In genomic region chr7:50690541-50691011, GRCh38 we compare ENCODE assay signal across 18 cellular contexts.
DNase-seq lines count a peak whose midpoint lies in the region; ATAC-seq and TF ChIP-seq lines count a peak whose summit lies in the region.
"Had no signal": no experiment of that assay in that cellular context is flagged by ENCODE, and none has a peak within 500 bp of the region (broad histone marks: within the 10 kb centered on the region; RNA-seq: fewer than 3 reads in every experiment).

No MANE protein-coding gene starts in this region.

- POLR2A ChIA-PET in activated CD8-positive, alpha-beta T cell treated with anti-CD3 and anti-CD28 coated beads for 36 hours (lab: Charles Lee) = no interaction called here

- peak overlapping the region; percentile 53; the same call in 1 of the 2 replicates for H3K4me2 ChIP-seq in GM23338

- peak; percentile 56 for ATAC-seq in GM23338
- ATAC-seq in activated CD8-positive, alpha-beta T cell treated with anti-CD3 and anti-CD28 coated beads for 36 hours = no peak
- no peak for ATAC-seq in SK-N-SH treated with all-trans-retinoic acid at 6 μM for 48 hours
- ATAC-seq in effector memory CD8-positive, alpha-beta T cell (replicated peaks) = no peak
- ATAC-seq: Panc1 had no signal

- H3K4me3 Mint-ChIP-seq in GM23338 = no peak overlapping the region
- no peak overlapping the region for H3K4me3 Mint-ChIP-seq in endodermal cell
- H3K4me3 Mint-ChIP-seq in neural crest cell = no peak overlapping the region
- H3K4me3 Mint-ChIP-seq in activated CD8-positive, alpha-beta T cell treated with anti-CD3 and anti-CD28 coated beads for 36 hours = no peak overlapping the region
- H3K4me3 Mint-ChIP-seq in effector memory CD8-positive, alpha-beta T cell = no peak overlapping the region
- H3K4me3 Mint-ChIP-seq: CD4-positive, alpha-beta T cell; HFFc6 had no signal

- intact Hi-C loops in activated CD8-positive, alpha-beta T cell treated with anti-CD3 and anti-CD28 coated beads for 36 hours (cut with micrococcal nuclease) = no loop called here
- intact Hi-C loops in tibial artery (cut with DNase I; ENCODE audit: low total_unique reads) = no loop called here

- H2AFZ ChIP-seq in GM23338 = no peak overlapping the region

- no peaks in the 10 kb centered on the region for H3F3A ChIP-seq in GM23338 (replicated peaks; ENCODE audit: low read depth)

- CTCF ChIA-PET in activated CD8-positive, alpha-beta T cell treated with anti-CD3 and anti-CD28 coated beads for 36 hours (lab: Charles Lee) = interaction anchor here (1.2 kb wide), 1 partner anchor 472 kb away, joined by 3 read pairs; no protein-coding TSS in a partner anchor

- TF ChIP-seq CTCF in GM23338 (conservative IDR thresholded peaks at IDR 0.05; ENCODE audit: low read depth in 2 of 2) = no peak
- no peak for TF ChIP-seq CTCF in endodermal cell (conservative IDR thresholded peaks at IDR 0.05)
- no peak for TF ChIP-seq CTCF in neural crest cell (conservative IDR thresholded peaks at IDR 0.05)
- no peak for TF ChIP-seq CTCF in activated CD8-positive, alpha-beta T cell treated with anti-CD3 and anti-CD28 coated beads for 36 hours (IDR thresholded peaks at IDR 0.05)
- no peak for TF ChIP-seq CTCF in tibial artery (IDR thresholded peaks at IDR 0.05)

- H3K9ac ChIP-seq in endodermal cell (ENCODE audit: extremely low read depth, low read length, poor library complexity, severe bottlenecking) = no peak overlapping the region

- H3K36me3 ChIP-seq in GM23338 (ENCODE audit: insufficient read depth) = 0 out of 2 replicates have a peak, but pooled peaks cover 9% of the 10 kb centered on the region
- H3K36me3 ChIP-seq in endodermal cell (ENCODE audit: control insufficient read depth, insufficient read depth, low read length) = peaks cover 82% of the 10 kb centered on the region
- H3K36me3 ChIP-seq in tibial artery = peaks cover 0 to 15% (median 11%) of the 10 kb centered on the region in 3 donors

- peaks cover 37% of the 10 kb centered on the region for H3K36me3 Mint-ChIP-seq in GM23338 (ENCODE audit: low read depth)
- peaks cover 33% of the 10 kb centered on the region for H3K36me3 Mint-ChIP-seq in endodermal cell (ENCODE audit: low read depth)
- H3K36me3 Mint-ChIP-seq in neural crest cell (ENCODE audit: low read depth) = peaks cover 15% of the 10 kb centered on the region
- H3K36me3 Mint-ChIP-seq in activated CD8-positive, alpha-beta T cell treated with anti-CD3 and anti-CD28 coated beads for 36 hours (ENCODE audit: low read depth) = no peaks in the 10 kb centered on the region
- H3K36me3 Mint-ChIP-seq in effector memory CD8-positive, alpha-beta T cell (ENCODE audit: insufficient read depth) = no peaks in the 10 kb centered on the region

- H3K27me3 Mint-ChIP-seq in GM23338 (ENCODE audit: insufficient read depth, low read depth, poor library complexity) = peaks cover 2% of the 10 kb centered on the region
- no peaks in the 10 kb centered on the region for H3K27me3 Mint-ChIP-seq in endodermal cell (ENCODE audit: insufficient read depth)
- peaks cover 17% of the 10 kb centered on the region for H3K27me3 Mint-ChIP-seq in neural crest cell (ENCODE audit: low read depth)
- H3K27me3 Mint-ChIP-seq in activated CD8-positive, alpha-beta T cell treated with anti-CD3 and anti-CD28 coated beads for 36 hours = no peaks in the 10 kb centered on the region
- peaks cover 10 to 35% of the 10 kb centered on the region in 2 donors for H3K27me3 Mint-ChIP-seq in effector memory CD8-positive, alpha-beta T cell
- H3K27me3 Mint-ChIP-seq: CD4-positive, alpha-beta T cell had no signal

- H3K4me1 Mint-ChIP-seq in GM23338 (peaks cover 40% of the 10 kb centered on the region), endodermal cell (peaks cover 3% of the 10 kb centered on the region), neural crest cell (peaks cover 32% of the 10 kb centered on the region)
- H3K4me1 Mint-ChIP-seq in activated CD8-positive, alpha-beta T cell treated with anti-CD3 and anti-CD28 coated beads for 36 hours (ENCODE audit: low read depth) = no peaks in the 10 kb centered on the region
- H3K4me1 Mint-ChIP-seq in effector memory CD8-positive, alpha-beta T cell (ENCODE audit: low read depth in 2 of 2) = peaks cover 0 to 6% of the 10 kb centered on the region in 2 donors

- H3K27me3 ChIP-seq in GM23338 (ENCODE audit: insufficient read depth) = no peaks in the 10 kb centered on the region
- no peaks in the 10 kb centered on the region for H3K27me3 ChIP-seq in endodermal cell (ENCODE audit: control insufficient read depth, insufficient read depth, low read length, poor library complexity, severe bottlenecking)
- no peaks in the 10 kb centered on the region for H3K27me3 ChIP-seq in tibial artery

- H3K27ac ChIP-seq in GM23338 (ENCODE audit: low read depth) (peak overlapping the region; percentile 68; the same call in 1 of the 2 replicates), endodermal cell (ENCODE audit: low read depth, low read length) (peak overlapping the region; percentile 94), tibial artery (no peak overlapping the region)

- no peak overlapping the region for H3K27ac Mint-ChIP-seq in GM23338
- no peak overlapping the region for H3K27ac Mint-ChIP-seq in endodermal cell
- H3K27ac Mint-ChIP-seq in neural crest cell (ENCODE audit: unreplicated experiment) = no peak overlapping the region
- H3K27ac Mint-ChIP-seq in activated CD8-positive, alpha-beta T cell treated with anti-CD3 and anti-CD28 coated beads for 36 hours = no peak overlapping the region
- H3K27ac Mint-ChIP-seq in effector memory CD8-positive, alpha-beta T cell = no peak overlapping the region
- H3K27ac Mint-ChIP-seq: CD4-positive, alpha-beta T cell; HFFc6 had no signal

- 61 to 76% methylated on average over 11 of the region's 11 CpGs for WGBS in endodermal cell (ENCODE audit: insufficient coverage in 1 of 2, insufficient read length in 1 of 2), 2 experiments

- DNase-seq in GM23338 (ENCODE audit: low spot score) = no peak
- DNase-seq in NCI-H748 (lab: John Stamatoyannopoulos, UW; ENCODE audit: unreplicated experiment) = peak; percentile 70
- DNase-seq in endodermal cell = peak; percentile 21
- DNase-seq in neural crest cell (ENCODE audit: low read depth, low spot score) = peak; percentile 20
- no peak for DNase-seq in activated CD8-positive, alpha-beta T cell treated with anti-CD3 and anti-CD28 coated beads for 36 hours
- no peak for DNase-seq in effector memory CD8-positive, alpha-beta T cell
- DNase-seq in tibial artery = no peak
- DNase-seq: activated CD4-positive, alpha-beta T cell treated with anti-CD3 and anti-CD28 coated beads, Interleukin-2, amount 50 U/mL, for 4 hours; activated naive CD4-positive, alpha-beta T cell treated with anti-CD3 and anti-CD28 coated beads, Interleukin-2, amount 50 U/mL, for 16 hours; activated T-cell treated with anti-CD3 and anti-CD28 coated beads, Interleukin-2, amount 50 U/mL, for 1 hour; CD4-positive, alpha-beta T cell; HFFc6; kidney; mesendoderm; NCI-H187; NCI-H774 had no signal

- peaks cover 64% of the 10 kb centered on the region for H3K79me2 ChIP-seq in GM23338 (replicated peaks; ENCODE audit: insufficient read depth)

- no peaks in the 10 kb centered on the region for H3K9me2 ChIP-seq in GM23338 (ENCODE audit: insufficient read depth)

- H3K4me1 ChIP-seq in GM23338 (ENCODE audit: insufficient read depth) = peaks cover 37% of the 10 kb centered on the region
- H3K4me1 ChIP-seq in endodermal cell (ENCODE audit: control insufficient read depth, insufficient read depth, low read length) = no peaks in the 10 kb centered on the region
- H3K4me1 ChIP-seq in tibial artery = peaks cover 0 to 25% (median 5%) of the 10 kb centered on the region in 4 donors

- H3K9me3 Mint-ChIP-seq in GM23338 (no peaks in the 10 kb centered on the region), endodermal cell (no peaks in the 10 kb centered on the region), neural crest cell (no peaks in the 10 kb centered on the region)
- H3K9me3 Mint-ChIP-seq in activated CD8-positive, alpha-beta T cell treated with anti-CD3 and anti-CD28 coated beads for 36 hours = no peaks in the 10 kb centered on the region
- no peaks in the 10 kb centered on the region for H3K9me3 Mint-ChIP-seq in effector memory CD8-positive, alpha-beta T cell
- H3K9me3 Mint-ChIP-seq: CD4-positive, alpha-beta T cell; HFFc6 had no signal

- H4K20me1 ChIP-seq in GM23338 (replicated peaks; ENCODE audit: insufficient read depth) = peaks cover 41% of the 10 kb centered on the region

- H3K9me3 ChIP-seq in endodermal cell (ENCODE audit: control insufficient read depth, low read length) (no peaks in the 10 kb centered on the region), tibial artery (no peaks in the 10 kb centered on the region)

- H3K4me3 ChIP-seq in GM23338 (no peak overlapping the region), endodermal cell (ENCODE audit: low read length) (no peak overlapping the region), tibial artery (no peak overlapping the region)

TF ChIP-seq in SK-N-SH treated with all-trans-retinoic acid at 6 μM for 48 hours, 23 proteins besides CTCF, POLR2A, EP300 and RAD21 (continues in another document):
- no peak for TF ChIP-seq ZNF565 (CRISPR knock-in tag; conservative IDR thresholded peaks at IDR 0.05; ENCODE audit: low read depth)
- TF ChIP-seq PPARA (CRISPR knock-in tag; IDR thresholded peaks at IDR 0.05; ENCODE audit: borderline replicate concordance) = no peak
- no peak for TF ChIP-seq ZFP3 (CRISPR knock-in tag; IDR thresholded peaks at IDR 0.05)
- TF ChIP-seq GLIS3 (CRISPR knock-in tag; IDR thresholded peaks at IDR 0.05) = no peak
- TF ChIP-seq TCF4 (CRISPR knock-in tag; IDR thresholded peaks at IDR 0.05; ENCODE audit: borderline replicate concordance) = no peak
- TF ChIP-seq TSHZ2 (CRISPR knock-in tag; IDR thresholded peaks at IDR 0.05) = no peak

Comparison
In these comparisons a context has a peak if more than half of its experiments do, and no peak if none do; other contexts are left out.
1. DNase-seq: peak in NCI-H748 (single experiment), endodermal cell (single experiment) and neural crest cell (single experiment); none in GM23338 (single experiment), activated CD8-positive, alpha-beta T cell treated with anti-CD3 and anti-CD28 coated beads for 36 hours (single experiment), effector memory CD8-positive, alpha-beta T cell (0 of 3) and tibial artery (0 of 2).
2. H3K27ac ChIP-seq: peak in GM23338 (single experiment) and endodermal cell (single experiment); none in tibial artery (0 of 2).